ENCODE assay signal across 27 cellular contexts in the genomic region with DNA sequence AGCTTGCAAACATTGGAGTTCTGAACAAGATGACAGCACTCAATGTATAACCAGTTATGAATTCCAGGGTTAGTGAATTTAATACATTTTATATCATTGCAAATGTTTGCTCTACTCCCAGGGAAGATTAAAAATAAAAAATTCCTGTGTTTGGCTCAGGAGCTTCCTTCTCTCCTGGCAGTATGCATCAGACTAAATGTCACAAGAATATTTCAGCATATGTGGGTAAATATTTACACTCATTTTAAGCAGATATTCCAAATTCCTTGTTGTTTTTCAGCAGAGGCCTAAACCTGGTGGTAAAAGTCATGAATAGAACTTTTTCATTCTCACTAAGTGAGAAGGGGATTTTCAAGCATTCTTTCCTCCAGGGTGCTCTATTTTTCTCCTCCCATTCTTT.
"Had no signal": no experiment of that assay in that cellular context is flagged by ENCODE, and none has a peak within 500 bp of the region (broad histone marks: within the 10 kb centered on the region; RNA-seq: fewer than 3 reads in every experiment).

No MANE protein-coding gene starts in this region.

- H3K36me3 ChIP-seq: gastroesophageal sphincter, heart left ventricle, sigmoid colon, transverse colon had no signal

- H3K4me1 ChIP-seq: gastroesophageal sphincter, heart left ventricle, sigmoid colon, transverse colon had no signal

- H3K9me3 Mint-ChIP-seq: activated naive CD4-positive, alpha-beta T cell treated with anti-CD3 and anti-CD28 coated beads, Interleukin-2, amount 10 ng/mL, durations not matched to agents 7 days and 5 days had no signal

- H3K36me3 Mint-ChIP-seq: activated CD4-positive, alpha-beta memory T cell treated with anti-CD3 and anti-CD28 coated beads for 36 hours; activated naive CD4-positive, alpha-beta T cell treated with anti-CD3 and anti-CD28 coated beads, Interleukin-2, amount 10 ng/mL, durations not matched to agents 7 days and 5 days; brain; naive B cell; stimulated activated naive B cell treated with anti-CD40 and anti-IgM and Interleukin-4, amounts not matched to agents 10 μg/mL and 1 μg/mL and 100 μg/mL, for 72 hours had no signal

- H3K27me3 ChIP-seq: gastroesophageal sphincter, heart left ventricle, sigmoid colon, transverse colon had no signal

- ATAC-seq: activated naive CD8-positive, alpha-beta T cell treated with anti-CD3 and anti-CD28 coated beads, Interleukin-2, amount 50 U/mL, for 24 hours; activated T-cell treated with anti-CD3 and anti-CD28 coated beads, Interleukin-2, amount 50 U/mL, for 72 hours; gastroesophageal sphincter; heart left ventricle; left cardiac atrium; mucosa of descending colon; stimulated activated naive B cell treated with anti-CD40 and anti-IgM and Interleukin-4, amounts not matched to agents 10 μg/mL and 1 μg/mL and 100 μg/mL, for 72 hours; T-helper 17 cell had no signal

- H3K27ac ChIP-seq: gastroesophageal sphincter, heart left ventricle, sigmoid colon, transverse colon had no signal

- H3K4me3 ChIP-seq: gastroesophageal sphincter, heart left ventricle, mucosa of descending colon, sigmoid colon, transverse colon had no signal

- H3K4me3 Mint-ChIP-seq: activated CD4-positive, alpha-beta memory T cell treated with anti-CD3 and anti-CD28 coated beads for 36 hours; activated naive CD4-positive, alpha-beta T cell treated with anti-CD3 and anti-CD28 coated beads, Interleukin-2, amount 10 ng/mL, durations not matched to agents 7 days and 5 days; activated naive CD8-positive, alpha-beta T cell treated with anti-CD3 and anti-CD28 coated beads, Interleukin-2, amount 50 U/mL, for 24 hours; activated T-cell treated with anti-CD3 and anti-CD28 coated beads, Interleukin-2, amount 50 U/mL, for 72 hours; brain; naive B cell; stimulated activated naive B cell treated with anti-CD40 and anti-IgM and Interleukin-4, amounts not matched to agents 10 μg/mL and 1 μg/mL and 100 μg/mL, for 72 hours; T-helper 17 cell had no signal

- H3K9me3 ChIP-seq: gastroesophageal sphincter, mucosa of descending colon, sigmoid colon, transverse colon had no signal

- H3K27me3 Mint-ChIP-seq: activated CD4-positive, alpha-beta memory T cell treated with anti-CD3 and anti-CD28 coated beads for 36 hours; activated naive CD4-positive, alpha-beta T cell treated with anti-CD3 and anti-CD28 coated beads, Interleukin-2, amount 10 ng/mL, durations not matched to agents 7 days and 5 days; activated naive CD8-positive, alpha-beta T cell treated with anti-CD3 and anti-CD28 coated beads, Interleukin-2, amount 50 U/mL, for 24 hours; brain; naive B cell; stimulated activated naive B cell treated with anti-CD40 and anti-IgM and Interleukin-4, amounts not matched to agents 10 μg/mL and 1 μg/mL and 100 μg/mL, for 72 hours; T-helper 17 cell had no signal

- H3K4me1 Mint-ChIP-seq: activated naive CD4-positive, alpha-beta T cell treated with anti-CD3 and anti-CD28 coated beads, Interleukin-2, amount 10 ng/mL, durations not matched to agents 7 days and 5 days; activated naive CD8-positive, alpha-beta T cell treated with anti-CD3 and anti-CD28 coated beads, Interleukin-2, amount 50 U/mL, for 24 hours; naive B cell; stimulated activated naive B cell treated with anti-CD40 and anti-IgM and Interleukin-4, amounts not matched to agents 10 μg/mL and 1 μg/mL and 100 μg/mL, for 72 hours; T-helper 17 cell had no signal

- H3K27ac Mint-ChIP-seq: activated CD4-positive, alpha-beta memory T cell treated with anti-CD3 and anti-CD28 coated beads for 36 hours; activated naive CD4-positive, alpha-beta T cell treated with anti-CD3 and anti-CD28 coated beads, Interleukin-2, amount 10 ng/mL, durations not matched to agents 7 days and 5 days; activated naive CD8-positive, alpha-beta T cell treated with anti-CD3 and anti-CD28 coated beads, Interleukin-2, amount 50 U/mL, for 24 hours; activated T-cell treated with anti-CD3 and anti-CD28 coated beads, Interleukin-2, amount 50 U/mL, for 72 hours; brain; naive B cell; stimulated activated naive B cell treated with anti-CD40 and anti-IgM and Interleukin-4, amounts not matched to agents 10 μg/mL and 1 μg/mL and 100 μg/mL, for 72 hours; T-helper 17 cell had no signal

- DNase-seq: activated CD4-positive, alpha-beta memory T cell treated with anti-CD3 and anti-CD28 coated beads for 36 hours; activated CD4-positive, alpha-beta T cell treated with anti-CD3 and anti-CD28 coated beads for 4 hours; activated CD4-positive, CD25-positive, alpha-beta regulatory T cell; activated effector memory CD4-positive, alpha-beta T cell treated with anti-CD3 and anti-CD28 coated beads, Interleukin-2, amount 50 U/mL, for 16 hours; activated naive CD4-positive, alpha-beta T cell treated with anti-CD3 and anti-CD28 coated beads, Interleukin-2, amount 10 ng/mL, durations not matched to agents 7 days and 5 days; activated naive CD8-positive, alpha-beta T cell treated with anti-CD3 and anti-CD28 coated beads, Interleukin-2, amount 50 U/mL, for 24 hours; activated T-cell treated with anti-CD3 and anti-CD28 coated beads, Interleukin-2, amount 50 U/mL, for 72 hours; aorta; dermis blood vessel endothelial cell; effector CD8-positive, alpha-beta T cell; erythroblast; heart left ventricle; islet precursor cell; left cardiac atrium; mesendoderm; mucosa of descending colon; naive B cell; nucleus accumbens; posterior cingulate gyrus; sigmoid colon; stimulated activated CD4-positive, alpha-beta T cell treated with anti-CD3 and anti-CD28 coated beads, Interleukin-2, amount 100 ng/mL, for 48 hours; stimulated activated CD8-positive, alpha-beta memory T cell treated with anti-CD3 and anti-CD28 coated beads, Interleukin-4, amount 100 ng/mL, for 48 hours; stimulated activated naive B cell treated with anti-CD40 and anti-IgM and Interleukin-4, amounts not matched to agents 10 μg/mL and 1 μg/mL and 100 μg/mL, for 72 hours; T-helper 17 cell; transverse colon had no signal
